34 cellular contexts compared by ENCODE assay signal in the genomic region with DNA sequence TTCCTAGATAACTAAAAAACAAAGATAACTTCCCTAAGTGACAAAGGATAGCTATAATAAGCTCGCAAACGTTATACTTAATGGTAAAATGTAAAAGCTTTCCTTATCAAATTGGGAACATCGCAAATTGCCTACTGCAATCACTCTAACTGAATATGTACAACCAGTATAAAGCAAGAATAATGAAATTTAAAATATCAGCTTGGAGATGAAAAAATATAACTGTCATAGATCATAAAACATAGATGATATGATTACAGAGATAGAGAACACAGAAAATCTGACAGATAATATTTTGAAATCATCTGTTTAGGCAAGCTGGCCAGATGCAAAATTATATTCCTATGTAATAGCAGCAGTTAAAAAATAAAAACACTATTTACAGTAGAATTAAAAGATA.
"Had no signal": no experiment of that assay in that cellular context is flagged by ENCODE, and none has a peak within 500 bp of the region (broad histone marks: within the 10 kb centered on the region; RNA-seq: fewer than 3 reads in every experiment).

No MANE protein-coding gene starts in this region.

- H3K4me2 ChIP-seq: KMS-11 had no signal

- DNase-seq: Karpas-422, Kasumi-1, MG63, MM.1S, MV-4-11, NCI-H1048, NCI-H1092, NCI-H1092 treated with DMSO at 0.1 percent for 48 hours, NCI-H1105, NCI-H1105 treated with DMSO at 0.1 percent for 48 hours, NCI-H1417, NCI-H1417 treated with DMSO at 0.1 percent for 48 hours, NCI-H1436, NCI-H1436 treated with DMSO at 0.1 percent for 48 hours, NCI-H146, NCI-H1694, NCI-H1694 treated with DMSO at 0.1 percent for 48 hours, NCI-H187, NCI-H187 treated with DMSO at 0.1 percent for 48 hours, NCI-H1930, NCI-H2029, NCI-H2029 treated with DMSO at 0.1 percent for 48 hours, NCI-H2081, NCI-H2081 treated with DMSO at 0.1 percent for 48 hours, NCI-H2107, NCI-H2171, NCI-H2171 treated with DMSO at 0.1 percent for 48 hours, NCI-H2227 treated with DMSO at 0.1 percent for 48 hours, NCI-H226, NCI-H345, NCI-H446, NCI-H446 treated with DMSO at 0.1 percent for 48 hours, NCI-H510A had no signal

- H3K9ac ChIP-seq: KMS-11 had no signal

- H3K27ac ChIP-seq: KMS-11 had no signal

- H3K4me3 ChIP-seq: MG63 had no signal

- H3K27me3 ChIP-seq: MG63 had no signal

- H3K9me3 ChIP-seq: MG63 had no signal
